ENCODE assay signal across 1 cellular context in genomic region chr17:836154-836553, GRCh38.
TF ChIP-seq lines count a peak whose summit lies in the region.

No MANE protein-coding gene starts in this region.

TF ChIP-seq in IMR-90, 13 proteins besides CTCF, POLR2A, EP300 and RAD21:
- TF ChIP-seq ELK1 (IDR thresholded peaks at IDR 0.05; ENCODE audit: borderline replicate concordance, low read depth, low read length) (no peak), CEBPB (IDR thresholded peaks at IDR 0.05; ENCODE audit: low read depth, low read length) (no peak), NFE2L2 (IDR thresholded peaks at IDR 0.05; ENCODE audit: low read depth, low read length) (no peak), MAFK (IDR thresholded peaks at IDR 0.05; ENCODE audit: low read depth, low read length) (no peak), RFX5 (IDR thresholded peaks at IDR 0.05; ENCODE audit: low read depth, low read length) (no peak), FOS (IDR thresholded peaks at IDR 0.05; ENCODE audit: low read depth, low read length) (no peak), BHLHE40 (IDR thresholded peaks at IDR 0.05; ENCODE audit: low read depth, low read length) (no peak), CHD1 (IDR thresholded peaks at IDR 0.05; ENCODE audit: low read depth, low read length) (no peak), RCOR1 (IDR thresholded peaks at IDR 0.05; ENCODE audit: insufficient replicate concordance, low read length) (no peak), USF2 (IDR thresholded peaks at IDR 0.05; ENCODE audit: low read depth, low read length) (no peak), MAZ (IDR thresholded peaks at IDR 0.05; ENCODE audit: borderline replicate concordance, low read depth, low read length) (no peak), SMC3 (IDR thresholded peaks at IDR 0.05; ENCODE audit: low read depth, low read length) (no peak), MXI1 (IDR thresholded peaks at IDR 0.05; ENCODE audit: borderline replicate concordance, low read depth, low read length) (no peak)
